14 cellular contexts compared by ENCODE assay signal in the genomic region with DNA sequence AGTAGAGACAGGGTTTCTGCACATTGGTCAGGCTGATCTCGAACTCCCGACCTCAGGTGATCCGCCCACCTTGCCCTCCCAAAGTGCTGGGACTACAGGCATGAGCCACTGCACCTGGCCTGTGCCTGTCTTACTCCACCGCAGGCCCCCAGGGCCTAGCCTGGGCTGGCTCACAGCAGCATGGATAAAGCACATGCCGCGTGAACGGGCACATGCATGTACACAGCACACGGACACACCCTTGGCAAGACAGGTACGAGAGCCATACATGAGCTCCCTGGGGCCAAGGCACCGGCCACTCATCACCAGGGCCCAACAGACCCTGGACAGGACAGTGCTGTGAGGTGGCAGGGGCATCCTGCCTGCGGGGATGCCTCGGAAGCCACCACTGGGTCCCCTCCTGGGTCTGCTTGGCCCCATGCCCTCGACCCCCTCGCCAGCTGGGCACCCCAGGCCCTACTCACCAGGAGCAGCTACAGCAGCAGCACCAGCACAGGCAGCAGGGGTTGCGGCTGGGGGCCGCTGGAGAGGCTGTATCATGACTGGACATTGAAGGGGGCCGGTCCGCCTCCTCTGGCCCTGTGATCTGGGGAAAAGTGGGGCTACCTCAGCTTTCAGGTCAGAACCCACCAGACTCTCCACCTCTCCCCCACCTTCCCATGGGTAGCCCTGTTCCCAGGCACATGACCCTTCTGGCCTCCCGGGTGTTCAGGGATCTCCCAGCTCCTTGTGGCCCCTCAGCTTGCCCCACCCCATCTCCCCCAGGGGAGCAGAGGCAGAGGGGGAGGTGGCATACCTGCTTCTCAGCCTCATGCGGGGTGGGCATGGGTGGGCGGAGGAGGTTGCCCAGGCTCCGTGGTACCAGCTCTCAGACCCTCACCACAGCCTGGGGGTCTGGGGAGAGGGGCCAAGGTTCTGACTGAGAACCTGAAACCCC. TPM values are rescaled to one million over a fixed set of nuclear protein-coding genes. Genes with fewer than 3 reads are reported as not detected.
DNase-seq lines count a peak whose midpoint lies in the region; ATAC-seq and TF ChIP-seq lines count a peak whose summit lies in the region.
"Had no signal": no experiment of that assay in that cellular context is flagged by ENCODE, and none has a peak within 500 bp of the region (broad histone marks: within the 10 kb centered on the region; RNA-seq: fewer than 3 reads in every experiment).

No MANE protein-coding gene starts in this region.

- H3K9me3 ChIP-seq in Peyer's patch (no peaks in the 10 kb centered on the region), esophagus squamous epithelium (no peaks in the 10 kb centered on the region), subcutaneous abdominal adipose tissue (ENCODE audit: control insufficient read depth in 5 of 5, low read length in 5 of 5) (no peaks in the 10 kb centered on the region)

- DNase-seq in activated T-cell treated with anti-CD3 and anti-CD28 coated beads, Interleukin-2, amount 50 U/mL, for 72 hours, result no peak
- DNase-seq in activated T-cell treated with anti-CD3 and anti-CD28 coated beads for 4 hours, result no peak
- DNase-seq in Peyer's patch, result no peak
- no peak for DNase-seq in esophagus squamous epithelium (lab: John Stamatoyannopoulos, UW)
- no peak for DNase-seq in NCI-H1048 (lab: John Stamatoyannopoulos, UW)
- no peak for DNase-seq in globus pallidus (ENCODE audit: low spot score)
- DNase-seq: activated CD4-positive, alpha-beta T cell treated with anti-CD3 and anti-CD28 coated beads for 4 hours; dermis blood vessel endothelial cell; DMS79 treated with DMSO at 0.1 percent for 48 hours; small intestine; SW 1271 had no signal

- no peak for ATAC-seq in activated T-cell treated with anti-CD3 and anti-CD28 coated beads, Interleukin-2, amount 50 U/mL, for 72 hours (replicated peaks in 1 of 2)
- no peak for ATAC-seq in HG02759 (IDR thresholded peaks at IDR 0.05; ENCODE audit: unreplicated experiment)

- H3K9ac ChIP-seq in subcutaneous abdominal adipose tissue (ENCODE audit: low read length in 5 of 5), result peak overlapping the region in 3 of 5 donors; percentile 41 to 68 (median 53)

- H3K36me3 ChIP-seq in Peyer's patch (peaks cover 0 to 25% (median 0%) of the 10 kb centered on the region in 3 donors), esophagus squamous epithelium (peaks cover 4 to 42% (median 10%) of the 10 kb centered on the region in 3 donors), subcutaneous abdominal adipose tissue (ENCODE audit: control insufficient read depth in 5 of 5, insufficient read depth in 5 of 5, low read length in 5 of 5) (peaks cover 0 to 34% (median 22%) of the 10 kb centered on the region in 5 donors)

- WGBS in esophagus squamous epithelium, 2 donors, result 84% methylated on average over 3 of the region's 22 CpGs; no CpG with 5 or more reads in 1 of the 2 donors

- TF ChIP-seq POLR2A in Peyer's patch (IDR thresholded peaks at IDR 0.05) (no peak), esophagus squamous epithelium (IDR thresholded peaks at IDR 0.05) (no peak)

- peaks cover 20% of the 10 kb centered on the region for H3K4me1 Mint-ChIP-seq in activated T-cell treated with anti-CD3 and anti-CD28 coated beads, Interleukin-2, amount 50 U/mL, for 72 hours (ENCODE audit: low read depth)

- H3K4me3 Mint-ChIP-seq in activated T-cell treated with anti-CD3 and anti-CD28 coated beads, Interleukin-2, amount 50 U/mL, for 72 hours, result peak overlapping the region; percentile 31 to 95

- H3K36me3 Mint-ChIP-seq in activated T-cell treated with anti-CD3 and anti-CD28 coated beads, Interleukin-2, amount 50 U/mL, for 72 hours (ENCODE audit: insufficient read depth in 2 of 2), result peaks cover 0 to 2% of the 10 kb centered on the region in 2 donors

- TF ChIP-seq CTCF in Peyer's patch (IDR thresholded peaks at IDR 0.05) (no peak), esophagus squamous epithelium (IDR thresholded peaks at IDR 0.05) (no peak)

- H3K27me3 Mint-ChIP-seq in activated T-cell treated with anti-CD3 and anti-CD28 coated beads, Interleukin-2, amount 50 U/mL, for 72 hours (ENCODE audit: low read depth), result no peaks in the 10 kb centered on the region

- intact Hi-C loops in esophagus squamous epithelium (cut with DNase I), result no loop called here

- no peaks in the 10 kb centered on the region for H3K27me3 ChIP-seq in Peyer's patch
- H3K27me3 ChIP-seq in esophagus squamous epithelium, result peaks cover 0 to 1% (median 0%) of the 10 kb centered on the region in 4 donors
- H3K27me3 ChIP-seq in subcutaneous abdominal adipose tissue (ENCODE audit: control insufficient read depth in 5 of 5, insufficient read depth in 4 of 5, low read length in 5 of 5), result no peaks in the 10 kb centered on the region

- peak overlapping the region; percentile 73 to 95 (median 82) for H3K27ac ChIP-seq in Peyer's patch
- peak overlapping the region in 2 of 4 donors; percentile 3 to 46 for H3K27ac ChIP-seq in esophagus squamous epithelium
- H3K27ac ChIP-seq in subcutaneous abdominal adipose tissue (ENCODE audit: low read depth, low read length), result no peak overlapping the region

- H3K27ac Mint-ChIP-seq in activated T-cell treated with anti-CD3 and anti-CD28 coated beads, Interleukin-2, amount 50 U/mL, for 72 hours, result no peak overlapping the region

- peaks cover 0 to 40% (median 8%) of the 10 kb centered on the region in 4 donors for H3K4me1 ChIP-seq in Peyer's patch
- peaks cover 16 to 62% (median 33%) of the 10 kb centered on the region in 3 donors for H3K4me1 ChIP-seq in esophagus squamous epithelium
- H3K4me1 ChIP-seq in subcutaneous abdominal adipose tissue (ENCODE audit: control insufficient read depth in 5 of 5, insufficient read depth in 5 of 5, low read length in 5 of 5), result peaks cover 0 to 49% (median 35%) of the 10 kb centered on the region in 5 donors

- no peaks in the 10 kb centered on the region for H3K9me3 Mint-ChIP-seq in activated T-cell treated with anti-CD3 and anti-CD28 coated beads, Interleukin-2, amount 50 U/mL, for 72 hours

- H3K4me3 ChIP-seq in Peyer's patch (peak overlapping the region; percentile 17 to 81 (median 50)), esophagus squamous epithelium (peak overlapping the region in 3 of 4 donors; percentile 59 to 89 (median 80)), subcutaneous abdominal adipose tissue (ENCODE audit: low read depth in 1 of 5, low read length in 5 of 5) (peak overlapping the region in 3 of 5 donors; percentile 16 to 75 (median 73))

RNA-seq across cellular contexts. Expression of a gene that starts 3.0 kb away (rescaled TPM):
- total RNA-seq in activated T-cell treated with anti-CD3 and anti-CD28 coated beads, Interleukin-2, amount 50 U/mL, for 72 hours, result 10 to 100 TPM; 38.1 to 40.0 TPM
- total RNA-seq in Peyer's patch (10 to 100 TPM in 1 of 4 donors, 1 to 10 TPM in 3; 3.3 to 39.6 (median 6.8) TPM), esophagus squamous epithelium (10 to 100 TPM in 3 of 4 donors, 1 to 10 TPM in 1; 7.4 to 14.4 (median 11.0) TPM)

RNA-seq across cellular contexts. Expression of a gene that starts 3.6 kb away (rescaled TPM):
- 1 to 10 TPM; 1.3 to 1.7 TPM for total RNA-seq in activated T-cell treated with anti-CD3 and anti-CD28 coated beads, Interleukin-2, amount 50 U/mL, for 72 hours
- total RNA-seq in Peyer's patch, result under 1 TPM in 1 of 4 donors, not detected in 3; 0.27 TPM
- under 1 TPM in 3 of 4 donors, not detected in 1; 0.34 to 0.91 (median 0.76) TPM for total RNA-seq in esophagus squamous epithelium

RNA-seq across cellular contexts. Expression of a gene that starts 7.9 kb away (rescaled TPM):
- under 1 TPM in 1 of 2 donors, not detected in 1; 0.29 TPM for total RNA-seq in activated T-cell treated with anti-CD3 and anti-CD28 coated beads, Interleukin-2, amount 50 U/mL, for 72 hours
- total RNA-seq in Peyer's patch (not detected), esophagus squamous epithelium (not detected)
- total RNA-seq: dermis blood vessel endothelial cell, fibroblast of villous mesenchyme had no signal

RNA-seq across cellular contexts. Expression of a gene that starts 13.3 kb away (rescaled TPM):
- 10 to 100 TPM; 55.5 to 61.6 TPM for total RNA-seq in activated T-cell treated with anti-CD3 and anti-CD28 coated beads, Interleukin-2, amount 50 U/mL, for 72 hours
- total RNA-seq in Peyer's patch, result 10 to 100 TPM in 2 of 4 donors, 1 to 10 TPM in 2; 4.7 to 19.8 (median 8.3) TPM
- 10 to 100 TPM in 2 of 4 donors, 1 to 10 TPM in 2; 1.8 to 25.2 (median 8.9) TPM for total RNA-seq in esophagus squamous epithelium

RNA-seq across cellular contexts. Expression of a gene that starts 26.9 kb away (rescaled TPM):
- total RNA-seq in activated T-cell treated with anti-CD3 and anti-CD28 coated beads, Interleukin-2, amount 50 U/mL, for 72 hours, result under 1 TPM; 0.46 to 0.72 TPM
- total RNA-seq in Peyer's patch (1 to 10 TPM in 3 of 4 donors, not detected in 1; 2.8 to 6.6 (median 3.4) TPM), esophagus squamous epithelium (1 to 10 TPM; 1.3 to 4.5 (median 3.9) TPM)
- total RNA-seq: fibroblast of villous mesenchyme had no signal
